Comparison of ENCODE assay signal across 1 cellular context in genomic region chr16:81214745-81215166, GRCh38.
TF ChIP-seq lines count a peak whose summit lies in the region.

No MANE protein-coding gene starts in this region.

TF ChIP-seq in K562, 482 proteins besides CTCF, POLR2A, EP300 and RAD21 (continued from another document):
- 0 out of 4 replicates have a peak, but pooled peaks of 1 of the 2 experiments have one; percentile 51 for TF ChIP-seq UBTF (IDR thresholded peaks at IDR 0.05; ENCODE audit: borderline replicate concordance in 1 of 2, low read depth in 2 of 2, low read length in 2 of 2)
- no peak for TF ChIP-seq EHMT2 (IDR thresholded peaks at IDR 0.05)
- TF ChIP-seq EGR1 (conservative IDR thresholded peaks at IDR 0.05): no peak
- no peak for TF ChIP-seq BRD9 (IDR thresholded peaks at IDR 0.05; ENCODE audit: low read depth, partially characterized antibody)
- TF ChIP-seq ZNF699 (CRISPR knock-in tag; IDR thresholded peaks at IDR 0.05; ENCODE audit: insufficient replicate concordance): no peak
- TF ChIP-seq TEAD4 (IDR thresholded peaks at IDR 0.05; ENCODE audit: low read length): peak; percentile 23; the same call in 1 of the 2 replicates
- TF ChIP-seq TEAD4 (CRISPR knock-in tag; IDR thresholded peaks at IDR 0.05; ENCODE audit: borderline replicate concordance): no peak
- TF ChIP-seq TEAD1 (CRISPR knock-in tag; IDR thresholded peaks at IDR 0.05): peak in 1 of 2 experiments; percentile 59; a peak in 1 of 4 replicates
- no peak for TF ChIP-seq AFF4 (CRISPR knock-in tag; IDR thresholded peaks at IDR 0.05)
- TF ChIP-seq KDM4B (IDR thresholded peaks at IDR 0.05; ENCODE audit: borderline replicate concordance in 2 of 2, low read depth in 1 of 2): no peak
- no peak for TF ChIP-seq ZSCAN32 (CRISPR knock-in tag; IDR thresholded peaks at IDR 0.05)
- peak; percentile 84 for TF ChIP-seq ZFP36 (IDR thresholded peaks at IDR 0.05; ENCODE audit: low read depth, low read length, partially characterized antibody)
- no peak for TF ChIP-seq STAT5A (IDR thresholded peaks at IDR 0.05; ENCODE audit: borderline replicate concordance, low read length)
- TF ChIP-seq CAMTA2 (CRISPR knock-in tag; conservative IDR thresholded peaks at IDR 0.05): no peak
- no peak for TF ChIP-seq DPF2 (IDR thresholded peaks at IDR 0.05)
- no peak for TF ChIP-seq FOXJ2 (tag; IDR thresholded peaks at IDR 0.05)
- peak in 1 of 3 experiments; percentile 15 for TF ChIP-seq YY1 (IDR thresholded peaks at IDR 0.05; ENCODE audit: borderline replicate concordance in 1 of 3, control insufficient read depth in 1 of 3, extremely low read depth in 1 of 3, insufficient read depth in 3 of 3, insufficient read length in 1 of 3, insufficient replicate concordance in 2 of 3, low read depth in 1 of 3, low read length in 2 of 3)
- TF ChIP-seq ZNF282 (CRISPR knock-in tag; IDR thresholded peaks at IDR 0.05): no peak
- no peak for TF ChIP-seq ADNP (tag; IDR thresholded peaks at IDR 0.05)
- no peak for TF ChIP-seq ZFX (CRISPR knock-in tag; IDR thresholded peaks at IDR 0.05)
- no peak for TF ChIP-seq E2F6 (IDR thresholded peaks at IDR 0.05; ENCODE audit: borderline replicate concordance in 1 of 2, extremely low read depth in 1 of 2, insufficient read depth in 1 of 2, insufficient read length in 1 of 2, low read depth in 1 of 2, low read length in 1 of 2, poor library complexity in 1 of 2, severe bottlenecking in 1 of 2)
- no peak for TF ChIP-seq RBM25 (IDR thresholded peaks at IDR 0.05; ENCODE audit: low read depth, low read length, severe bottlenecking)
- no peak for TF ChIP-seq RHOXF2B (CRISPR knock-in tag; conservative IDR thresholded peaks at IDR 0.05)
- no peak for TF ChIP-seq DIDO1 (tag; IDR thresholded peaks at IDR 0.05; ENCODE audit: low read depth)
- no peak for TF ChIP-seq CEBPB (tag; IDR thresholded peaks at IDR 0.05)
- TF ChIP-seq JUND (IDR thresholded peaks at IDR 0.05; ENCODE audit: borderline replicate concordance, low read depth, low read length): peak; percentile 19; the same call in 1 of the 2 replicates
- TF ChIP-seq JUND (tag; IDR thresholded peaks at IDR 0.05; ENCODE audit: borderline replicate concordance, low read depth, low read length): no peak; the same call in 2 of the 3 replicates
- TF ChIP-seq RCOR1 (IDR thresholded peaks at IDR 0.05; ENCODE audit: borderline replicate concordance in 1 of 2, low read depth in 2 of 2, low read length in 2 of 2): peak in 1 of 2 experiments; percentile 54; a peak in 2 of 4 replicates
- no peak for TF ChIP-seq ATF6 (CRISPR knock-in tag; IDR thresholded peaks at IDR 0.05)
- TF ChIP-seq ZNF277 (CRISPR knock-in tag; IDR thresholded peaks at IDR 0.05; ENCODE audit: borderline replicate concordance): no peak
- TF ChIP-seq LCOR (CRISPR knock-in tag; IDR thresholded peaks at IDR 0.05): peak; percentile 55; the same call in 1 of the 2 replicates
- TF ChIP-seq SMC3 (conservative IDR thresholded peaks at IDR 0.05; ENCODE audit: insufficient read depth, low read depth, low read length): peak; percentile 43; the same call in 1 of the 2 replicates
- TF ChIP-seq NR1H2 (CRISPR knock-in tag; IDR thresholded peaks at IDR 0.05): no peak
- TF ChIP-seq RB1 (IDR thresholded peaks at IDR 0.05; ENCODE audit: low read depth): 0 out of 2 replicates have a peak, but pooled peaks have one; percentile 11
- TF ChIP-seq THRB (CRISPR knock-in tag; conservative IDR thresholded peaks at IDR 0.05): no peak
- no peak for TF ChIP-seq ESRRA (IDR thresholded peaks at IDR 0.05; ENCODE audit: borderline replicate concordance, low read depth)
- TF ChIP-seq NR3C1 (CRISPR knock-in tag; IDR thresholded peaks at IDR 0.05): no peak
- TF ChIP-seq ZNF780A (CRISPR knock-in tag; IDR thresholded peaks at IDR 0.05): no peak
- no peak for TF ChIP-seq MTA2 (IDR thresholded peaks at IDR 0.05; ENCODE audit: low read depth)
- peak; percentile 50 for TF ChIP-seq CTCFL (IDR thresholded peaks at IDR 0.05; ENCODE audit: borderline replicate concordance, insufficient read depth, low read depth, low read length, poor library complexity, severe bottlenecking)
- no peak for TF ChIP-seq ZNF217 (CRISPR knock-in tag; IDR thresholded peaks at IDR 0.05)
- TF ChIP-seq CBX8 (IDR thresholded peaks at IDR 0.05; ENCODE audit: borderline replicate concordance, extremely low read depth, low read depth, low read length, poor library complexity, severe bottlenecking): no peak
- 0 out of 2 replicates have a peak, but pooled peaks have one; percentile 23 for TF ChIP-seq ZNF384 (IDR thresholded peaks at IDR 0.05; ENCODE audit: low read depth, low read length)
- TF ChIP-seq E4F1 (CRISPR knock-in tag; IDR thresholded peaks at IDR 0.05; ENCODE audit: borderline replicate concordance): no peak
- TF ChIP-seq CHCHD3 (CRISPR knock-in tag; IDR thresholded peaks at IDR 0.05): no peak
- peak; percentile 66; the same call in 1 of the 2 replicates for TF ChIP-seq CTBP1 (IDR thresholded peaks at IDR 0.05; ENCODE audit: borderline replicate concordance)
- no peak for TF ChIP-seq ELF1 (tag; IDR thresholded peaks at IDR 0.05)
